Comparison of ENCODE assay signal across 9 cellular contexts in genomic region chr11:19345848-19346681, GRCh38.
DNase-seq lines count a peak whose midpoint lies in the region; ATAC-seq and FAIRE-seq lines count a peak whose summit lies in the region.
"Had no signal": no experiment of that assay in that cellular context is flagged by ENCODE, and none has a peak within 500 bp of the region (broad histone marks: within the 10 kb centered on the region; RNA-seq: fewer than 3 reads in every experiment).

No MANE protein-coding gene starts in this region.

- H3K27me3 Mint-ChIP-seq in activated T-helper 17 cell treated with anti-CD3 and anti-CD28 coated beads, Interleukin-2, amount 50 U/mL, for 72 hours: peaks cover 59% of the 10 kb centered on the region

- no peak overlapping the region for H3K27ac Mint-ChIP-seq in activated T-helper 17 cell treated with anti-CD3 and anti-CD28 coated beads, Interleukin-2, amount 50 U/mL, for 72 hours
- H3K27ac Mint-ChIP-seq: dendritic cell treated with granulocyte-macrophage colony-stimulating factor and Interleukin-4, amounts not matched to agents 40 ng/mL and 50 ng/mL, for 4 days had no signal

- DNase-seq in AG08396 (ENCODE audit: low spot score): peak; percentile 47
- peak; percentile 26 for DNase-seq in NCI-H1105 (lab: John Stamatoyannopoulos, UW)
- no peak for DNase-seq in small intestine

- H3K9me3 ChIP-seq in ectodermal cell (ENCODE audit: control insufficient read depth, low read length) (no peaks in the 10 kb centered on the region), mesodermal cell (ENCODE audit: control insufficient read depth, low read length) (no peaks in the 10 kb centered on the region), small intestine (ENCODE audit: control insufficient read depth, low read depth) (no peaks in the 10 kb centered on the region)

- H3K27me3 ChIP-seq in ectodermal cell (ENCODE audit: control insufficient read depth, insufficient read depth, low read length, poor library complexity, severe bottlenecking) (peaks cover 70% of the 10 kb centered on the region), small intestine (ENCODE audit: control insufficient read depth in 2 of 2, insufficient read depth in 2 of 2, low read length in 2 of 2) (peaks cover 5 to 34% of the 10 kb centered on the region in 2 donors)

- no peak for FAIRE-seq in small intestine (lab: Jason Lieb, UNC)

- H3K4me1 Mint-ChIP-seq in activated T-helper 17 cell treated with anti-CD3 and anti-CD28 coated beads, Interleukin-2, amount 50 U/mL, for 72 hours: peaks cover 6% of the 10 kb centered on the region

- WGBS in ectodermal cell, 2 experiments: 5 to 6% methylated on average over 54 of the region's 54 CpGs
- WGBS in mesodermal cell (ENCODE audit: insufficient coverage in 2 of 2), 2 experiments: 5 to 6% methylated on average over 45 to 48 of the region's 54 CpGs
- WGBS in small intestine, 3 donors: 6 to 8% (median 6%) methylated on average over 53 to 54 of the region's 54 CpGs

- no peaks in the 10 kb centered on the region for H3K36me3 Mint-ChIP-seq in activated T-helper 17 cell treated with anti-CD3 and anti-CD28 coated beads, Interleukin-2, amount 50 U/mL, for 72 hours (ENCODE audit: low read depth)

- peaks cover 22% of the 10 kb centered on the region for H3K4me1 ChIP-seq in ectodermal cell (ENCODE audit: control insufficient read depth, insufficient read depth, low read length)
- H3K4me1 ChIP-seq in mesodermal cell (ENCODE audit: control insufficient read depth, insufficient read depth, low read length, poor library complexity, severe bottlenecking): peaks cover 3% of the 10 kb centered on the region
- H3K4me1 ChIP-seq in small intestine (ENCODE audit: control insufficient read depth in 2 of 2, insufficient read depth in 1 of 2, low read depth in 1 of 2, low read length in 1 of 2): no peaks in the 10 kb centered on the region

- H3K9me3 Mint-ChIP-seq in activated T-helper 17 cell treated with anti-CD3 and anti-CD28 coated beads, Interleukin-2, amount 50 U/mL, for 72 hours: no peaks in the 10 kb centered on the region
- H3K9me3 Mint-ChIP-seq: dendritic cell treated with granulocyte-macrophage colony-stimulating factor and Interleukin-4, amounts not matched to agents 40 ng/mL and 50 ng/mL, for 4 days had no signal

- no peak overlapping the region for H3K4me3 Mint-ChIP-seq in activated T-helper 17 cell treated with anti-CD3 and anti-CD28 coated beads, Interleukin-2, amount 50 U/mL, for 72 hours
- H3K4me3 Mint-ChIP-seq: dendritic cell treated with granulocyte-macrophage colony-stimulating factor and Interleukin-4, amounts not matched to agents 40 ng/mL and 50 ng/mL, for 4 days had no signal

- H3K36me3 ChIP-seq in ectodermal cell (ENCODE audit: control insufficient read depth, insufficient read depth, low read length) (no peaks in the 10 kb centered on the region), mesodermal cell (ENCODE audit: control insufficient read depth, insufficient read depth, low read length) (no peaks in the 10 kb centered on the region), small intestine (ENCODE audit: control insufficient read depth in 2 of 2, insufficient read depth in 2 of 2, low read length in 2 of 2) (no peaks in the 10 kb centered on the region)

- H3K27ac ChIP-seq in ectodermal cell (ENCODE audit: insufficient read depth, low read depth, low read length, poor library complexity, severe bottlenecking) (no peak overlapping the region), mesodermal cell (ENCODE audit: low read depth, low read length, severe bottlenecking) (no peak overlapping the region), small intestine (ENCODE audit: low read depth in 1 of 2, low read length in 1 of 2) (no peak overlapping the region)

- peak; percentile 50 for ATAC-seq in GM18868 (IDR thresholded peaks at IDR 0.05; ENCODE audit: unreplicated experiment)
- no peak for ATAC-seq in HG02763 (IDR thresholded peaks at IDR 0.05; ENCODE audit: unreplicated experiment)
- no peak for ATAC-seq in activated T-helper 17 cell treated with anti-CD3 and anti-CD28 coated beads, Interleukin-2, amount 50 U/mL, for 72 hours (replicated peaks)

- H3K4me3 ChIP-seq in ectodermal cell (ENCODE audit: insufficient read depth, low read depth, low read length): peak overlapping the region; percentile 39
- peak overlapping the region; percentile 25 for H3K4me3 ChIP-seq in mesodermal cell (ENCODE audit: extremely low read depth, insufficient read depth, low read length, poor library complexity, severe bottlenecking)
- peak overlapping the region in 1 of 2 donors; percentile 6 for H3K4me3 ChIP-seq in small intestine (ENCODE audit: low read depth in 1 of 2, low read length in 2 of 2)
